In genomic region chr22:42994917-42995562, GRCh38 we compare ENCODE assay signal across 8 cellular contexts. TPM values are rescaled to one million over a fixed set of nuclear protein-coding genes. Genes with fewer than 3 reads are reported as not detected.
DNase-seq lines count a peak whose midpoint lies in the region; ATAC-seq and TF ChIP-seq lines count a peak whose summit lies in the region.

No MANE protein-coding gene starts in this region.

- CTCF ChIA-PET in CD8-positive, alpha-beta T cell (lab: Charles Lee) = interaction anchor here (1.3 kb wide), 1 partner anchor 19 kb away, joined by 3 read pairs; no protein-coding TSS in a partner anchor

- no peaks in the 10 kb centered on the region for H3K27me3 Mint-ChIP-seq in CD8-positive, alpha-beta T cell (ENCODE audit: low read depth)
- H3K27me3 Mint-ChIP-seq in activated T-cell treated with anti-CD3 and anti-CD28 coated beads, Interleukin-2, amount 50 U/mL, for 72 hours (ENCODE audit: low read depth) = no peaks in the 10 kb centered on the region

- intact Hi-C loops in CD8-positive, alpha-beta T cell (cut with DNase I, micrococcal nuclease) = no loop called here

- H3K4me1 Mint-ChIP-seq in CD8-positive, alpha-beta T cell (ENCODE audit: low read depth) = peaks cover 38% of the 10 kb centered on the region
- H3K4me1 Mint-ChIP-seq in activated T-cell treated with anti-CD3 and anti-CD28 coated beads, Interleukin-2, amount 50 U/mL, for 72 hours (ENCODE audit: low read depth) = peaks cover 32% of the 10 kb centered on the region

- TF ChIP-seq CTCF in gastroesophageal sphincter (IDR thresholded peaks at IDR 0.05) = no peak
- TF ChIP-seq CTCF in CD8-positive, alpha-beta T cell (IDR thresholded peaks at IDR 0.05) = no peak

- WGBS in gastroesophageal sphincter (ENCODE audit: low coverage in 1 of 2), 2 donors = 0 to 13% methylated on average over 2 to 6 of the region's 9 CpGs

- TF ChIP-seq POLR2A in gastroesophageal sphincter (IDR thresholded peaks at IDR 0.05) = peak; percentile 65 to 68

- no peak overlapping the region for H3K4me3 Mint-ChIP-seq in CD8-positive, alpha-beta T cell
- H3K4me3 Mint-ChIP-seq in activated T-cell treated with anti-CD3 and anti-CD28 coated beads, Interleukin-2, amount 50 U/mL, for 72 hours = no peak overlapping the region

- H3K27me3 ChIP-seq in gastroesophageal sphincter = no peaks in the 10 kb centered on the region
- H3K27me3 ChIP-seq in CD8-positive, alpha-beta T cell (ENCODE audit: insufficient read depth, low read length) = no peaks in the 10 kb centered on the region

- TF ChIP-seq EP300 in gastroesophageal sphincter (IDR thresholded peaks at IDR 0.05) = no peak

- peak overlapping the region; percentile 89 to 93 (median 92) for H3K27ac ChIP-seq in gastroesophageal sphincter
- H3K27ac ChIP-seq in CD8-positive, alpha-beta T cell (ENCODE audit: low read depth, low read length) = no peak overlapping the region

- no peaks in the 10 kb centered on the region for H3K9me3 Mint-ChIP-seq in CD8-positive, alpha-beta T cell
- H3K9me3 Mint-ChIP-seq in activated T-cell treated with anti-CD3 and anti-CD28 coated beads, Interleukin-2, amount 50 U/mL, for 72 hours = no peaks in the 10 kb centered on the region

- ATAC-seq in gastroesophageal sphincter = peak; percentile 83
- no peak for ATAC-seq in CD8-positive, alpha-beta T cell
- ATAC-seq in activated T-cell treated with anti-CD3 and anti-CD28 coated beads, Interleukin-2, amount 50 U/mL, for 72 hours (replicated peaks in 1 of 2) = no peak
- no peak for ATAC-seq in HG03439 (IDR thresholded peaks at IDR 0.05; ENCODE audit: unreplicated experiment)

- H3K4me1 ChIP-seq in gastroesophageal sphincter = peaks cover 7 to 91% (median 65%) of the 10 kb centered on the region in 3 donors
- H3K4me1 ChIP-seq in CD8-positive, alpha-beta T cell (ENCODE audit: insufficient read depth, low read length) = peaks cover 3% of the 10 kb centered on the region

- H3K4me3 ChIP-seq in gastroesophageal sphincter = peak overlapping the region; percentile 41 to 47
- no peak overlapping the region for H3K4me3 ChIP-seq in CD8-positive, alpha-beta T cell (ENCODE audit: low read depth, low read length)

- peaks cover 12% of the 10 kb centered on the region for H3K36me3 Mint-ChIP-seq in CD8-positive, alpha-beta T cell
- H3K36me3 Mint-ChIP-seq in activated T-cell treated with anti-CD3 and anti-CD28 coated beads, Interleukin-2, amount 50 U/mL, for 72 hours (ENCODE audit: insufficient read depth in 2 of 2) = no peaks in the 10 kb centered on the region

- no peaks in the 10 kb centered on the region for H3K36me3 ChIP-seq in gastroesophageal sphincter
- peaks cover 4% of the 10 kb centered on the region for H3K36me3 ChIP-seq in CD8-positive, alpha-beta T cell (ENCODE audit: insufficient read depth, low read length)

- no peaks in the 10 kb centered on the region for H3K9me3 ChIP-seq in gastroesophageal sphincter
- H3K9me3 ChIP-seq in CD8-positive, alpha-beta T cell (ENCODE audit: low read length) = no peaks in the 10 kb centered on the region

- H3K27ac Mint-ChIP-seq in CD8-positive, alpha-beta T cell = no peak overlapping the region
- H3K27ac Mint-ChIP-seq in activated T-cell treated with anti-CD3 and anti-CD28 coated beads, Interleukin-2, amount 50 U/mL, for 72 hours = no peak overlapping the region

- DNase-seq in GOT3 (lab: John Stamatoyannopoulos, UW) = peak; percentile 27
- peak; percentile 95 for DNase-seq in SKM-1 treated with dmso at 0.1 percent for 144 hours (lab: John Stamatoyannopoulos, UW; ENCODE audit: unreplicated experiment)
- DNase-seq in pons (ENCODE audit: low spot score) = peak; percentile 79
- no peak for DNase-seq in CD8-positive, alpha-beta T cell
- no peak for DNase-seq in activated CD4-positive, alpha-beta T cell treated with anti-CD3 and anti-CD28 coated beads, Interleukin-2, amount 50 U/mL, for 48 hours
- no peak for DNase-seq in activated T-cell treated with anti-CD3 and anti-CD28 coated beads, Interleukin-2, amount 50 U/mL, for 72 hours

- POLR2A ChIA-PET in CD8-positive, alpha-beta T cell (lab: Charles Lee) = no interaction called here

RNA-seq across cellular contexts. Expression of gene PACSIN2, which starts 19.9 kb away (rescaled TPM):
- total RNA-seq in gastroesophageal sphincter = 100 to 1,000 TPM in 2 of 4 donors, 10 to 100 TPM in 2; 73.1 to 171 (median 107) TPM
- total RNA-seq in CD8-positive, alpha-beta T cell = 10 to 100 TPM; 16.8 to 18.5 TPM
- 10 to 100 TPM; 28.8 to 31.3 TPM for total RNA-seq in activated T-cell treated with anti-CD3 and anti-CD28 coated beads, Interleukin-2, amount 50 U/mL, for 72 hours

Comparison
In these comparisons a context has a peak if more than half of its experiments do, and no peak if none do; other contexts are left out.
1. DNase-seq: peak in GOT3 (single experiment), SKM-1 treated with dmso at 0.1 percent for 144 hours (single experiment) and pons (single experiment); none in CD8-positive, alpha-beta T cell (0 of 7), activated CD4-positive, alpha-beta T cell treated with anti-CD3 and anti-CD28 coated beads, Interleukin-2, amount 50 U/mL, for 48 hours (0 of 2) and activated T-cell treated with anti-CD3 and anti-CD28 coated beads, Interleukin-2, amount 50 U/mL, for 72 hours (0 of 2).